Comparison of ENCODE assay signal across 8 cellular contexts in genomic region chr17:75240394-75241142, GRCh38. TPM values are rescaled to one million over a fixed set of nuclear protein-coding genes. Genes with fewer than 3 reads are reported as not detected.
DNase-seq lines count a peak whose midpoint lies in the region; ATAC-seq and TF ChIP-seq lines count a peak whose summit lies in the region.

No MANE protein-coding gene starts in this region.

- no peaks in the 10 kb centered on the region for H3K4me1 Mint-ChIP-seq in chondrocyte (ENCODE audit: low read depth)
- peaks cover 7 to 27% (median 18%) of the 10 kb centered on the region in 4 donors for H3K4me1 Mint-ChIP-seq in naive thymus-derived CD8-positive, alpha-beta T cell

- no peak for TF ChIP-seq POLR2A in stomach (IDR thresholded peaks at IDR 0.05)

- no peak overlapping the region for H3K4me3 Mint-ChIP-seq in chondrocyte (ENCODE audit: unreplicated experiment)
- H3K4me3 Mint-ChIP-seq in naive thymus-derived CD8-positive, alpha-beta T cell, result no peak overlapping the region

- intact Hi-C loops in stomach (cut with DNase I; ENCODE audit: low total_unique reads), result no loop called here

- peaks cover 0 to 16% (median 6%) of the 10 kb centered on the region in 4 donors for H3K4me1 ChIP-seq in stomach

- H3K27ac Mint-ChIP-seq in chondrocyte (ENCODE audit: unreplicated experiment), result peak overlapping the region; percentile 57
- H3K27ac Mint-ChIP-seq in naive thymus-derived CD8-positive, alpha-beta T cell, result peak overlapping the region in 5 of 10 donors; percentile 25 to 74 (median 47)

- H3K9me3 Mint-ChIP-seq in chondrocyte (ENCODE audit: low read depth), result no peaks in the 10 kb centered on the region
- no peaks in the 10 kb centered on the region for H3K9me3 Mint-ChIP-seq in naive thymus-derived CD8-positive, alpha-beta T cell

- no peaks in the 10 kb centered on the region for H3K9me3 ChIP-seq in MG63
- no peaks in the 10 kb centered on the region for H3K9me3 ChIP-seq in stomach

- H3K36me3 ChIP-seq in MG63 (peaks cover 86% of the 10 kb centered on the region), stomach (peaks cover 89 to 100% (median 100%) of the 10 kb centered on the region in 4 donors)

- no peak for TF ChIP-seq EP300 in stomach (IDR thresholded peaks at IDR 0.05)

- H3K4me3 ChIP-seq in MG63 (no peak overlapping the region), stomach (no peak overlapping the region)

- 57 to 62% (median 59%) methylated on average over 22 to 23 of the region's 23 CpGs for WGBS in stomach, 5 donors

- no peaks in the 10 kb centered on the region for H3K27me3 ChIP-seq in MG63
- no peaks in the 10 kb centered on the region for H3K27me3 ChIP-seq in stomach

- POLR2A ChIA-PET in naive thymus-derived CD8-positive, alpha-beta T cell (lab: Charles Lee), result interaction anchor here (0.5 to 3.3 kb wide), 5 partner anchors 21 to 126 kb away, joined by 5 to 14 read pairs (median 7); partner anchors contain the start of genes GGA3, MIF4GD and MRPS7

- peaks cover 22% of the 10 kb centered on the region for H3K36me3 Mint-ChIP-seq in chondrocyte (ENCODE audit: low read depth)
- peaks cover 0 to 72% (median 3%) of the 10 kb centered on the region in 3 donors for H3K36me3 Mint-ChIP-seq in naive thymus-derived CD8-positive, alpha-beta T cell

- DNase-seq in GM03348 (ENCODE audit: low spot score) (peak; percentile 71), MG63 (peak; percentile 31), T-helper 2 cell (peak in 3 of 5 experiments; percentile 10 to 47 (median 16)), chondrocyte (ENCODE audit: low spot score) (no peak), DMS153 (lab: John Stamatoyannopoulos, UW) (no peak), stomach (no peak)
- peak in 5 of 10 donors; percentile 12 to 30 (median 24) for DNase-seq in naive thymus-derived CD8-positive, alpha-beta T cell

- H3K27me3 Mint-ChIP-seq in chondrocyte (ENCODE audit: low read depth), result no peaks in the 10 kb centered on the region
- H3K27me3 Mint-ChIP-seq in naive thymus-derived CD8-positive, alpha-beta T cell, result no peaks in the 10 kb centered on the region

- peak overlapping the region in 2 of 5 donors; percentile 37 to 40 for H3K27ac ChIP-seq in stomach

- TF ChIP-seq CTCF in chondrocyte (IDR thresholded peaks at IDR 0.05), result peak; percentile 84
- peak in 3 of 7 experiments; percentile 9 to 23 (median 21) for TF ChIP-seq CTCF in stomach (IDR thresholded peaks at IDR 0.05)

- peak; percentile 43 to 51 for ATAC-seq in naive thymus-derived CD8-positive, alpha-beta T cell
- ATAC-seq in GM19324 (IDR thresholded peaks at IDR 0.05; ENCODE audit: low FRiP score, unreplicated experiment), result no peak

RNA-seq across cellular contexts. Expression of gene GGA3, which starts 20.8 kb away (rescaled TPM):
- total RNA-seq in MG63 (2014; rRNA removed; shearing (Covaris generic); ENCODE audit: low replicate concordance), result 5.8 and 9.2 TPM in 2 replicates
- total RNA-seq in chondrocyte, result 26.9 to 30.3 TPM (median 28.4 TPM) in 3 replicates
- 100 to 1,000 TPM; 105 to 107 TPM for total RNA-seq in naive thymus-derived CD8-positive, alpha-beta T cell
- 10 to 100 TPM in 2 of 3 donors, 1 to 10 TPM in 1; 6.2 to 20.1 (median 14.7) TPM for polyA plus RNA-seq in naive thymus-derived CD8-positive, alpha-beta T cell
- total RNA-seq in stomach, result 10 to 100 TPM in 4 of 5 donors, 1 to 10 TPM in 1; 9.5 to 94.5 (median 58.5) TPM
- 10 to 100 TPM; 10.2 to 18.3 (median 11.8) TPM for polyA plus RNA-seq in stomach

RNA-seq across cellular contexts. Expression of gene MRPS7, which starts 21.1 kb away (rescaled TPM):
- 78.0 and 101 TPM in 2 replicates for total RNA-seq in MG63 (2014; rRNA removed; shearing (Covaris generic); ENCODE audit: low replicate concordance)
- total RNA-seq in chondrocyte (38.2 to 49.5 TPM (median 41.1 TPM) in 3 replicates), stomach (100 to 1,000 TPM in 1 of 5 donors, 10 to 100 TPM in 3, 1 to 10 TPM in 1; 6.7 to 136 (median 37.9) TPM)
- total RNA-seq in naive thymus-derived CD8-positive, alpha-beta T cell, result 10 to 100 TPM; 40.5 to 41.1 TPM
- 100 to 1,000 TPM; 113 to 132 (median 122) TPM for polyA plus RNA-seq in naive thymus-derived CD8-positive, alpha-beta T cell
- 10 to 100 TPM; 53.3 to 69.4 (median 69.0) TPM for polyA plus RNA-seq in stomach

RNA-seq across cellular contexts. Expression of gene MIF4GD, which starts 30.5 kb away (rescaled TPM):
- 4.4 and 18.2 TPM in 2 replicates for total RNA-seq in MG63 (2014; rRNA removed; shearing (Covaris generic); ENCODE audit: low replicate concordance)
- total RNA-seq in chondrocyte (19.0 to 21.6 TPM (median 20.4 TPM) in 3 replicates), stomach (10 to 100 TPM in 2 of 5 donors, 1 to 10 TPM in 3; 3.5 to 12.5 (median 7.7) TPM)
- total RNA-seq in naive thymus-derived CD8-positive, alpha-beta T cell, result 10 to 100 TPM; 37.3 to 39.4 TPM
- polyA plus RNA-seq in naive thymus-derived CD8-positive, alpha-beta T cell, result 10 to 100 TPM; 76.2 to 96.6 (median 90.5) TPM
- polyA plus RNA-seq in stomach, result 10 to 100 TPM; 12.2 to 14.7 (median 12.9) TPM

RNA-seq across cellular contexts. Expression of gene NUP85, which starts 35.1 kb away (rescaled TPM):
- 75.0 and 100 TPM in 2 replicates for total RNA-seq in MG63 (2014; rRNA removed; shearing (Covaris generic); ENCODE audit: low replicate concordance)
- total RNA-seq in chondrocyte, result 36.7 to 63.9 TPM (median 41.3 TPM) in 3 replicates
- total RNA-seq in naive thymus-derived CD8-positive, alpha-beta T cell, result 100 to 1,000 TPM; 150 to 155 TPM
- 10 to 100 TPM; 17.3 to 39.4 (median 21.4) TPM for polyA plus RNA-seq in naive thymus-derived CD8-positive, alpha-beta T cell
- total RNA-seq in stomach, result 100 to 1,000 TPM in 1 of 5 donors, 10 to 100 TPM in 4; 20.3 to 220 (median 29.2) TPM
- 10 to 100 TPM; 21.5 to 52.1 (median 37.3) TPM for polyA plus RNA-seq in stomach

RNA-seq across cellular contexts. Expression of gene SLC25A19, which starts 48.7 kb away (rescaled TPM):
- total RNA-seq in MG63 (2014; rRNA removed; shearing (Covaris generic); ENCODE audit: low replicate concordance), result 17.8 and 21.7 TPM in 2 replicates
- total RNA-seq in chondrocyte (6.7 to 11.7 TPM (median 11.3 TPM) in 3 replicates), stomach (10 to 100 TPM in 2 of 5 donors, 1 to 10 TPM in 3; 2.3 to 40.6 (median 6.4) TPM)
- 10 to 100 TPM; 20.5 to 22.5 TPM for total RNA-seq in naive thymus-derived CD8-positive, alpha-beta T cell
- 10 to 100 TPM; 11.2 to 15.4 (median 13.3) TPM for polyA plus RNA-seq in naive thymus-derived CD8-positive, alpha-beta T cell
- 10 to 100 TPM in 2 of 3 donors, 1 to 10 TPM in 1; 8.1 to 16.5 (median 11.7) TPM for polyA plus RNA-seq in stomach

Comparison
In these comparisons a context has a peak if more than half of its experiments do, and no peak if none do; other contexts are left out.
1. DNase-seq: peak in GM03348 (single experiment), MG63 (single experiment) and T-helper 2 cell (3 of 5); none in chondrocyte (single experiment), DMS153 (single experiment) and stomach (single experiment).